Comparison of ENCODE assay signal across 15 cellular contexts in genomic region chr1:109148838-109149555, GRCh38. TPM values are rescaled to one million over a fixed set of nuclear protein-coding genes. Genes with fewer than 3 reads are reported as not detected.
DNase-seq lines count a peak whose midpoint lies in the region; ATAC-seq and TF ChIP-seq lines count a peak whose summit lies in the region.
"Had no signal": no experiment of that assay in that cellular context is flagged by ENCODE, and none has a peak within 500 bp of the region (broad histone marks: within the 10 kb centered on the region; RNA-seq: fewer than 3 reads in every experiment).

No MANE protein-coding gene starts in this region.

- H3K36me3 ChIP-seq in HEK293 (ENCODE audit: control insufficient read depth in 2 of 2, insufficient read depth in 1 of 2, low read length in 2 of 2): no peaks in the 10 kb centered on the region
- H3K36me3 ChIP-seq in lower lobe of right lung: no peaks in the 10 kb centered on the region
- no peaks in the 10 kb centered on the region for H3K36me3 ChIP-seq in OCI-LY7 (ENCODE audit: insufficient read depth, low read length)
- H3K36me3 ChIP-seq: ascending aorta, esophagus muscularis mucosa had no signal

- POLR2A ChIA-PET in HEK293 (lab: Yijun Ruan, JAX) (interaction anchor here (0.9 to 2.2 kb wide), 2 partner anchors 49 to 66 kb away, joined by 4 to 8 read pairs; no protein-coding TSS in a partner anchor), OCI-LY7 (lab: Charles Lee) (interaction anchor here (0.6 to 1.7 kb wide), 4 partner anchors 11 to 259 kb away, joined by 3 to 5 read pairs (median 4); no protein-coding TSS in a partner anchor)

- no peaks in the 10 kb centered on the region for H3K9me2 ChIP-seq in OCI-LY7 (ENCODE audit: insufficient read depth, low read length)

- no peak overlapping the region for H3K4me2 ChIP-seq in OCI-LY7 (ENCODE audit: low read length)

- TF ChIP-seq CTCF in HEK293 (tag by site-specific recombination; IDR thresholded peaks at IDR 0.05) (no peak), retinal pigment epithelial cell (conservative IDR thresholded peaks at IDR 0.05; ENCODE audit: low read depth, low read length) (no peak), lower lobe of right lung (IDR thresholded peaks at IDR 0.05) (no peak), OCI-LY7 (conservative IDR thresholded peaks at IDR 0.05; ENCODE audit: low read length) (no peak)

- H2AFZ ChIP-seq in OCI-LY7 (ENCODE audit: low read length): no peak overlapping the region

- H3K9me3 ChIP-seq in HEK293 (ENCODE audit: control insufficient read depth, insufficient read depth, low read depth, low read length) (no peaks in the 10 kb centered on the region), lower lobe of right lung (no peaks in the 10 kb centered on the region), OCI-LY7 (ENCODE audit: low read length) (no peaks in the 10 kb centered on the region)
- H3K9me3 ChIP-seq: ascending aorta, esophagus muscularis mucosa had no signal

- intact Hi-C loops in left colon (cut with DNase I, micrococcal nuclease): no loop called here
- intact Hi-C loops in lower lobe of right lung (cut with DNase I): no loop called here
- intact Hi-C loops in OCI-LY7 (cut with micrococcal nuclease; ENCODE audit: unreplicated experiment): no loop called here

- ATAC-seq in left colon (peak; percentile 39), lower lobe of right lung (no peak), HG02588 (IDR thresholded peaks at IDR 0.05; ENCODE audit: unreplicated experiment) (no peak)
- ATAC-seq: activated CD4-positive, CD25-positive, alpha-beta regulatory T cell treated with anti-CD3 and anti-CD28 coated beads, Interleukin-2, amount 50 U/mL, for 24 hours; T-helper 17 cell had no signal

- H3K4me1 ChIP-seq in HEK293 (ENCODE audit: control insufficient read depth, insufficient read depth, low read length) (no peaks in the 10 kb centered on the region), lower lobe of right lung (no peaks in the 10 kb centered on the region), OCI-LY7 (ENCODE audit: insufficient read depth, low read length, poor library complexity, severe bottlenecking) (no peaks in the 10 kb centered on the region)
- H3K4me1 ChIP-seq: ascending aorta had no signal

- no peaks in the 10 kb centered on the region for H4K20me1 ChIP-seq in OCI-LY7 (ENCODE audit: insufficient read depth, low read length)

- peak; percentile 17 for DNase-seq in OCI-M1 (lab: John Stamatoyannopoulos, UW)
- DNase-seq in left colon: no peak
- peak; percentile 14 for DNase-seq in retinal pigment epithelial cell (ENCODE audit: low read depth)
- DNase-seq in lower lobe of right lung: no peak
- no peak for DNase-seq in OCI-LY7 (ENCODE audit: low spot score)
- no peak for DNase-seq in MV-4-11 (lab: John Stamatoyannopoulos, UW)
- DNase-seq: activated gamma-delta T cell treated with Interleukin-2 at 50 U/mL for 16 hours, DMS153, SHP77, T-helper 17 cell had no signal

- H3K79me2 ChIP-seq in OCI-LY7 (ENCODE audit: insufficient read depth, low read depth, low read length): no peaks in the 10 kb centered on the region

- no peaks in the 10 kb centered on the region for H3K27me3 ChIP-seq in lower lobe of right lung (ENCODE audit: low read depth)
- H3K27me3 ChIP-seq: ascending aorta, esophagus muscularis mucosa had no signal

- H3K27ac ChIP-seq in HEK293 (ENCODE audit: extremely low read depth, low read depth, low read length): no peak overlapping the region
- H3K27ac ChIP-seq in lower lobe of right lung: no peak overlapping the region
- H3K27ac ChIP-seq in OCI-LY7 (ENCODE audit: low read depth, low read length, poor library complexity, severe bottlenecking): no peak overlapping the region
- H3K27ac ChIP-seq: ascending aorta, esophagus muscularis mucosa had no signal

- no TSS peak for BruUV-seq in OCI-LY7 (replicated peaks; lab: Mats Ljungman, UMichigan)

- CTCF ChIA-PET in HEK293 (lab: Yijun Ruan, JAX) (interaction anchor here (0.5 to 0.7 kb wide), 2 partner anchors 52 to 880 kb away, joined by 3 read pairs; no protein-coding TSS in a partner anchor), OCI-LY7 (lab: Charles Lee; ENCODE audit: unreplicated experiment) (no interaction called here)

- H3K4me3 ChIP-seq in HEK293 (ENCODE audit: low read depth, low read length) (no peak overlapping the region), retinal pigment epithelial cell (ENCODE audit: low read length) (no peak overlapping the region), lower lobe of right lung (no peak overlapping the region), OCI-LY7 (ENCODE audit: low read depth, low read length, poor library complexity, severe bottlenecking) (no peak overlapping the region)
- H3K4me3 ChIP-seq: ascending aorta, esophagus muscularis mucosa had no signal

TF ChIP-seq in HEK293, 187 proteins besides CTCF, POLR2A, EP300 and RAD21 (continues in another document):
- TF ChIP-seq ZNF341 (tag by site-specific recombination; IDR thresholded peaks at IDR 0.05; ENCODE audit: low read depth): peak; percentile 70
- TF ChIP-seq ZBTB6 (tag by site-specific recombination; IDR thresholded peaks at IDR 0.05): no peak
- TF ChIP-seq, protein P1, sequence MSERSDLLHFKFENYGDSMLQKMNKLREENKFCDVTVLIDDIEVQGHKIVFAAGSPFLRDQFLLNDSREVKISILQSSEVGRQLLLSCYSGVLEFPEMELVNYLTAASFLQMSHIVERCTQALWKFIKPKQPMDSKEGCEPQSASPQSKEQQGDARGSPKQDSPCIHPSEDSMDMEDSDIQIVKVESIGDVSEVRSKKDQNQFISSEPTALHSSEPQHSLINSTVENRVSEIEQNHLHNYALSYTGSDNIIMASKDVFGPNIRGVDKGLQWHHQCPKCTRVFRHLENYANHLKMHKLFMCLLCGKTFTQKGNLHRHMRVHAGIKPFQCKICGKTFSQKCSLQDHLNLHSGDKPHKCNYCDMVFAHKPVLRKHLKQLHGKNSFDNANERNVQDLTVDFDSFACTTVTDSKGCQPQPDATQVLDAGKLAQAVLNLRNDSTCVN (tag by site-specific recombination; optimal IDR thresholded peaks at IDR 0.05): no peak
- peak; percentile 52 for TF ChIP-seq ZFHX2 (tag by site-specific recombination; conservative IDR thresholded peaks at IDR 0.05)
- TF ChIP-seq ZNF398 (tag by site-specific recombination; IDR thresholded peaks at IDR 0.05): peak; percentile 54
- no peak for TF ChIP-seq ZNF311 (tag by site-specific recombination; IDR thresholded peaks at IDR 0.05; ENCODE audit: borderline replicate concordance)
- no peak for TF ChIP-seq ZNF837 (tag by site-specific recombination; IDR thresholded peaks at IDR 0.05)
- TF ChIP-seq ZNF112 (tag by site-specific recombination; IDR thresholded peaks at IDR 0.05): no peak
- TF ChIP-seq ZNF610 (tag by site-specific recombination; IDR thresholded peaks at IDR 0.05; ENCODE audit: borderline replicate concordance): no peak
- 0 out of 2 replicates have a peak, but pooled peaks have one; percentile 21 for TF ChIP-seq ZNF561 (tag by site-specific recombination; IDR thresholded peaks at IDR 0.05; ENCODE audit: borderline replicate concordance)
- TF ChIP-seq TCF7L2 (IDR thresholded peaks at IDR 0.05; ENCODE audit: borderline replicate concordance, low read depth, low read length): no peak
- peak; percentile 84 for TF ChIP-seq WT1 (tag by site-specific recombination; IDR thresholded peaks at IDR 0.05)
- TF ChIP-seq ZNF660 (tag by site-specific recombination; IDR thresholded peaks at IDR 0.05): peak; percentile 98
- TF ChIP-seq ZIC2 (tag by site-specific recombination; IDR thresholded peaks at IDR 0.05): peak; percentile 92
- TF ChIP-seq ZNF777 (tag by site-specific recombination; IDR thresholded peaks at IDR 0.05; ENCODE audit: borderline replicate concordance): no peak
- TF ChIP-seq SCRT1 (tag by site-specific recombination; IDR thresholded peaks at IDR 0.05; ENCODE audit: borderline replicate concordance): no peak
- TF ChIP-seq KLF1 (tag by site-specific recombination; IDR thresholded peaks at IDR 0.05): peak; percentile 82
- TF ChIP-seq REPIN1 (tag by site-specific recombination; IDR thresholded peaks at IDR 0.05; ENCODE audit: low read depth): no peak
- peak; percentile 24; the same call in 1 of the 2 replicates for TF ChIP-seq EGR2 (tag by site-specific recombination; IDR thresholded peaks at IDR 0.05; ENCODE audit: low read depth)
- peak; percentile 43; the same call in 1 of the 2 replicates for TF ChIP-seq GLIS1 (tag by site-specific recombination; IDR thresholded peaks at IDR 0.05)
- peak; percentile 48 for TF ChIP-seq FEZF1 (tag by site-specific recombination; IDR thresholded peaks at IDR 0.05)
- peak; percentile 67 for TF ChIP-seq SP7 (tag by site-specific recombination; IDR thresholded peaks at IDR 0.05)

RNA-seq across cellular contexts. Expression of gene ELAPOR1, which starts 35.1 kb away (rescaled TPM):
- 100 to 1,000 TPM in 1 of 2 donors, 10 to 100 TPM in 1; 96.7 to 121 TPM for total RNA-seq in left colon
- total RNA-seq in lower lobe of right lung: 24.4 TPM
- not detected in 2 replicates for total RNA-seq in OCI-LY7 (2014; rRNA removed; shearing (Covaris generic))
- 0.35 TPM in 1 of 2 replicates, not detected in the other for total RNA-seq in OCI-LY7 (2022)
- total RNA-seq: ascending aorta had no signal

RNA-seq across cellular contexts. Expression of gene TMEM167B, which starts 58.4 kb away (rescaled TPM):
- 10 to 100 TPM; 41.2 to 48.2 TPM for total RNA-seq in left colon
- 45.9 TPM for total RNA-seq in lower lobe of right lung
- 12.3 and 14.9 TPM in 2 replicates for total RNA-seq in OCI-LY7 (2014; rRNA removed; shearing (Covaris generic))
- 21.0 and 21.2 TPM in 2 replicates for total RNA-seq in OCI-LY7 (2022)

Comparison
In these comparisons a context has a peak if more than half of its experiments do, and no peak if none do; other contexts are left out.
1. DNase-seq: peak in OCI-M1 (single experiment) and retinal pigment epithelial cell (single experiment); none in left colon (0 of 2), lower lobe of right lung (single experiment), OCI-LY7 (single experiment) and MV-4-11 (single experiment).
2. RNA of gene ELAPOR1, which starts 35.1 kb away (total RNA-seq): 96.7 to 121 TPM in left colon and 24.4 TPM in lower lobe of right lung (single experiment); 0.35 TPM in OCI-LY7; every median in the first group is over 10 times any median in the second.